2 cellular contexts compared by ENCODE assay signal in genomic region chr22:36775589-36775965, GRCh38.
TF ChIP-seq lines count a peak whose summit lies in the region.

No MANE protein-coding gene starts in this region.

TF ChIP-seq in liver, 16 proteins besides CTCF, POLR2A, EP300 and RAD21:
- TF ChIP-seq FOXA1 (IDR thresholded peaks at IDR 0.05) (no peak), GABPA (IDR thresholded peaks at IDR 0.05 in 1 of 2, conservative IDR thresholded peaks at IDR 0.05 in 1 of 2) (no peak), FOXA2 (IDR thresholded peaks at IDR 0.05) (no peak), TAF1 (conservative IDR thresholded peaks at IDR 0.05) (no peak), EGR1 (IDR thresholded peaks at IDR 0.05; ENCODE audit: low read depth in 2 of 2) (no peak), YY1 (IDR thresholded peaks at IDR 0.05) (no peak), HNF4A (conservative IDR thresholded peaks at IDR 0.05) (no peak), ATF3 (IDR thresholded peaks at IDR 0.05) (no peak), SP1 (IDR thresholded peaks at IDR 0.05) (no peak), HNF4G (IDR thresholded peaks at IDR 0.05) (no peak), JUND (IDR thresholded peaks at IDR 0.05) (no peak), RXRA (IDR thresholded peaks at IDR 0.05) (no peak), NR2F2 (IDR thresholded peaks at IDR 0.05) (no peak)
- TF ChIP-seq, protein P1, sequence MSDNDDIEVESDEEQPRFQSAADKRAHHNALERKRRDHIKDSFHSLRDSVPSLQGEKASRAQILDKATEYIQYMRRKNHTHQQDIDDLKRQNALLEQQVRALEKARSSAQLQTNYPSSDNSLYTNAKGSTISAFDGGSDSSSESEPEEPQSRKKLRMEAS (IDR thresholded peaks at IDR 0.05): no peak
- TF ChIP-seq, protein P2, sequence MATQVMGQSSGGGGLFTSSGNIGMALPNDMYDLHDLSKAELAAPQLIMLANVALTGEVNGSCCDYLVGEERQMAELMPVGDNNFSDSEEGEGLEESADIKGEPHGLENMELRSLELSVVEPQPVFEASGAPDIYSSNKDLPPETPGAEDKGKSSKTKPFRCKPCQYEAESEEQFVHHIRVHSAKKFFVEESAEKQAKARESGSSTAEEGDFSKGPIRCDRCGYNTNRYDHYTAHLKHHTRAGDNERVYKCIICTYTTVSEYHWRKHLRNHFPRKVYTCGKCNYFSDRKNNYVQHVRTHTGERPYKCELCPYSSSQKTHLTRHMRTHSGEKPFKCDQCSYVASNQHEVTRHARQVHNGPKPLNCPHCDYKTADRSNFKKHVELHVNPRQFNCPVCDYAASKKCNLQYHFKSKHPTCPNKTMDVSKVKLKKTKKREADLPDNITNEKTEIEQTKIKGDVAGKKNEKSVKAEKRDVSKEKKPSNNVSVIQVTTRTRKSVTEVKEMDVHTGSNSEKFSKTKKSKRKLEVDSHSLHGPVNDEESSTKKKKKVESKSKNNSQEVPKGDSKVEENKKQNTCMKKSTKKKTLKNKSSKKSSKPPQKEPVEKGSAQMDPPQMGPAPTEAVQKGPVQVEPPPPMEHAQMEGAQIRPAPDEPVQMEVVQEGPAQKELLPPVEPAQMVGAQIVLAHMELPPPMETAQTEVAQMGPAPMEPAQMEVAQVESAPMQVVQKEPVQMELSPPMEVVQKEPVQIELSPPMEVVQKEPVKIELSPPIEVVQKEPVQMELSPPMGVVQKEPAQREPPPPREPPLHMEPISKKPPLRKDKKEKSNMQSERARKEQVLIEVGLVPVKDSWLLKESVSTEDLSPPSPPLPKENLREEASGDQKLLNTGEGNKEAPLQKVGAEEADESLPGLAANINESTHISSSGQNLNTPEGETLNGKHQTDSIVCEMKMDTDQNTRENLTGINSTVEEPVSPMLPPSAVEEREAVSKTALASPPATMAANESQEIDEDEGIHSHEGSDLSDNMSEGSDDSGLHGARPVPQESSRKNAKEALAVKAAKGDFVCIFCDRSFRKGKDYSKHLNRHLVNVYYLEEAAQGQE (IDR thresholded peaks at IDR 0.05): no peak
- TF ChIP-seq, protein P3, sequence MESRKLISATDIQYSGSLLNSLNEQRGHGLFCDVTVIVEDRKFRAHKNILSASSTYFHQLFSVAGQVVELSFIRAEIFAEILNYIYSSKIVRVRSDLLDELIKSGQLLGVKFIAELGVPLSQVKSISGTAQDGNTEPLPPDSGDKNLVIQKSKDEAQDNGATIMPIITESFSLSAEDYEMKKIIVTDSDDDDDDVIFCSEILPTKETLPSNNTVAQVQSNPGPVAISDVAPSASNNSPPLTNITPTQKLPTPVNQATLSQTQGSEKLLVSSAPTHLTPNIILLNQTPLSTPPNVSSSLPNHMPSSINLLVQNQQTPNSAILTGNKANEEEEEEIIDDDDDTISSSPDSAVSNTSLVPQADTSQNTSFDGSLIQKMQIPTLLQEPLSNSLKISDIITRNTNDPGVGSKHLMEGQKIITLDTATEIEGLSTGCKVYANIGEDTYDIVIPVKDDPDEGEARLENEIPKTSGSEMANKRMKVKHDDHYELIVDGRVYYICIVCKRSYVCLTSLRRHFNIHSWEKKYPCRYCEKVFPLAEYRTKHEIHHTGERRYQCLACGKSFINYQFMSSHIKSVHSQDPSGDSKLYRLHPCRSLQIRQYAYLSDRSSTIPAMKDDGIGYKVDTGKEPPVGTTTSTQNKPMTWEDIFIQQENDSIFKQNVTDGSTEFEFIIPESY (IDR thresholded peaks at IDR 0.05): no peak

TF ChIP-seq in HepG2, 621 proteins besides CTCF, POLR2A, EP300 and RAD21:
- no peak for TF ChIP-seq ASH2L (IDR thresholded peaks at IDR 0.05; ENCODE audit: insufficient read length, low read depth, low read length)
- TF ChIP-seq NFIB (CRISPR knock-in tag; IDR thresholded peaks at IDR 0.05; ENCODE audit: borderline replicate concordance): no peak
- no peak for TF ChIP-seq SUZ12 (IDR thresholded peaks at IDR 0.05; ENCODE audit: low read depth, low read length)
- TF ChIP-seq NCOA5 (CRISPR knock-in tag; IDR thresholded peaks at IDR 0.05): no peak
- no peak for TF ChIP-seq HDAC2 (CRISPR knock-in tag; IDR thresholded peaks at IDR 0.05)
- TF ChIP-seq YY1 (IDR thresholded peaks at IDR 0.05; ENCODE audit: insufficient read depth, insufficient replicate concordance, low read depth, low read length): no peak
- TF ChIP-seq ZIK1 (CRISPR knock-in tag; IDR thresholded peaks at IDR 0.05; ENCODE audit: borderline replicate concordance, low read depth): no peak
- TF ChIP-seq, protein P4, sequence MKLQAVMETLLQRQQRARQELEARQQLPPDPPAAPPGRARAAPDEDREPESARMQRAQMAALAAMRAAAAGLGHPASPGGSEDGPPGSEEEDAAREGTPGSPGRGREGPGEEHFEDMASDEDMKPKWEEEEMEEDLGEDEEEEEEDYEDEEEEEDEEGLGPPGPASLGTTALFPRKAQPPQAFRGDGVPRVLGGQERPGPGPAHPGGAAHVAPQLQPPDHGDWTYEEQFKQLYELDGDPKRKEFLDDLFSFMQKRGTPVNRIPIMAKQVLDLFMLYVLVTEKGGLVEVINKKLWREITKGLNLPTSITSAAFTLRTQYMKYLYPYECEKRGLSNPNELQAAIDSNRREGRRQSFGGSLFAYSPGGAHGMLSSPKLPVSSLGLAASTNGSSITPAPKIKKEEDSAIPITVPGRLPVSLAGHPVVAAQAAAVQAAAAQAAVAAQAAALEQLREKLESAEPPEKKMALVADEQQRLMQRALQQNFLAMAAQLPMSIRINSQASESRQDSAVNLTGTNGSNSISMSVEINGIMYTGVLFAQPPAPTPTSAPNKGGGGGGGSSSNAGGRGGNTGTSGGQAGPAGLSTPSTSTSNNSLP (IDR thresholded peaks at IDR 0.05; ENCODE audit: low read depth, low read length): no peak
- no peak for TF ChIP-seq ZNF230 (CRISPR knock-in tag; IDR thresholded peaks at IDR 0.05)
- no peak for TF ChIP-seq CERS6 (CRISPR knock-in tag; IDR thresholded peaks at IDR 0.05)
- no peak for TF ChIP-seq TSC22D2 (CRISPR knock-in tag; IDR thresholded peaks at IDR 0.05; ENCODE audit: borderline replicate concordance)
- TF ChIP-seq SP140L (CRISPR knock-in tag; IDR thresholded peaks at IDR 0.05; ENCODE audit: borderline replicate concordance): no peak
- no peak for TF ChIP-seq ZNF121 (CRISPR knock-in tag; IDR thresholded peaks at IDR 0.05)
- no peak for TF ChIP-seq XBP1 (CRISPR knock-in tag; IDR thresholded peaks at IDR 0.05)
- TF ChIP-seq ZNF337 (CRISPR knock-in tag; IDR thresholded peaks at IDR 0.05; ENCODE audit: borderline replicate concordance, low read depth): no peak
TF ChIP-seq in HepG2: peak in this region for 0.
